ENCODE assay signal across 31 cellular contexts in genomic region chr11:42958635-42959034, GRCh38.
"Had no signal": no experiment of that assay in that cellular context is flagged by ENCODE, and none has a peak within 500 bp of the region (broad histone marks: within the 10 kb centered on the region; RNA-seq: fewer than 3 reads in every experiment).

No MANE protein-coding gene starts in this region.

- H3K4me3 ChIP-seq: adrenal gland, ascending aorta, body of pancreas, breast epithelium, cardiac muscle cell had no signal

- ATAC-seq: activated naive CD4-positive, alpha-beta T cell treated with anti-CD3 and anti-CD28 coated beads, Interleukin-2, amount 50 U/mL, for 72 hours; activated naive CD8-positive, alpha-beta T cell treated with anti-CD3 and anti-CD28 coated beads, Interleukin-2, amount 50 U/mL, for 24 hours; activated T-cell treated with anti-CD3 and anti-CD28 coated beads, Interleukin-2, amount 50 U/mL, for 4 hours; activated T-cell treated with anti-CD3 and anti-CD28 coated beads, Interleukin-2, amount 50 U/mL, for 72 hours; activated T-helper 17 cell treated with anti-CD3 and anti-CD28 coated beads, Interleukin-2, amount 50 U/mL, for 72 hours; body of pancreas had no signal

- H3K36me3 ChIP-seq: adrenal gland, ascending aorta, brain microvascular endothelial cell, breast epithelium, cardiac muscle cell had no signal

- H3K4me1 ChIP-seq: adrenal gland, ascending aorta, body of pancreas, breast epithelium had no signal

- H3K9me3 ChIP-seq: adrenal gland, ascending aorta, body of pancreas, breast epithelium had no signal

- H3K27ac ChIP-seq: adrenal gland, ascending aorta, body of pancreas, brain microvascular endothelial cell, breast epithelium, cardiac muscle cell had no signal

- H3K27me3 ChIP-seq: adrenal gland, ascending aorta, body of pancreas, brain microvascular endothelial cell, breast epithelium, cardiac muscle cell had no signal

- DNase-seq: activated effector memory CD4-positive, alpha-beta T cell treated with anti-CD3 and anti-CD28 coated beads, Interleukin-2, amount 50 U/mL, for 16 hours; activated effector memory CD4-positive, alpha-beta T cell treated with Interleukin-2 at 50 U/mL for 16 hours; activated gamma-delta T cell; activated gamma-delta T cell treated with Interleukin-2 at 50 U/mL for 16 hours; activated naive CD4-positive, alpha-beta T cell; activated naive CD4-positive, alpha-beta T cell treated with anti-CD3 and anti-CD28 coated beads for 36 hours; activated naive CD4-positive, alpha-beta T cell treated with anti-CD3 and anti-CD28 coated beads, Interleukin-2, amount 10 ng/mL, durations not matched to agents 7 days and 5 days; activated naive CD4-positive, alpha-beta T cell treated with anti-CD3 and anti-CD28 coated beads, Interleukin-2, amount 50 U/mL, for 16 hours; activated naive CD4-positive, alpha-beta T cell treated with Interleukin-2 at 50 U/mL for 16 hours; activated naive CD8-positive, alpha-beta T cell treated with anti-CD3 and anti-CD28 coated beads for 36 hours; activated naive CD8-positive, alpha-beta T cell treated with anti-CD3 and anti-CD28 coated beads, Interleukin-2, amount 10 ng/mL, durations not matched to agents 7 days and 5 days; activated naive CD8-positive, alpha-beta T cell treated with anti-CD3 and anti-CD28 coated beads, Interleukin-2, amount 50 U/mL, for 24 hours; activated T-cell treated with anti-CD3 and anti-CD28 coated beads, Interleukin-2, amount 50 U/mL, for 24 hours; activated T-cell treated with anti-CD3 and anti-CD28 coated beads, Interleukin-2, amount 50 U/mL, for 4 hours; activated T-cell treated with anti-CD3 and anti-CD28 coated beads, Interleukin-2, amount 50 U/mL, for 48 hours; activated T-cell treated with anti-CD3 and anti-CD28 coated beads, Interleukin-2, amount 50 U/mL, for 72 hours; adrenal gland; amniotic stem cell; amygdala; anterior cingulate cortex; aorta; body of pancreas; brain microvascular endothelial cell; caudate nucleus; central memory CD4-positive, alpha-beta T cell; cerebellar nuclear complex had no signal
